16 cellular contexts compared by ENCODE assay signal in genomic region chr15:43094416-43095039, GRCh38.
"Had no signal": no experiment of that assay in that cellular context is flagged by ENCODE, and none has a peak within 500 bp of the region (broad histone marks: within the 10 kb centered on the region; RNA-seq: fewer than 3 reads in every experiment).

No MANE protein-coding gene starts in this region.

- H3K4me1 Mint-ChIP-seq: endodermal cell had no signal

- H3K9me3 ChIP-seq: lower lobe of right lung, prostate gland, right atrium auricular region, tibial nerve had no signal

- H3K27ac ChIP-seq: epithelial cell of prostate, foreskin keratinocyte, lower lobe of right lung, prostate gland, right atrium auricular region had no signal

- H3K27ac Mint-ChIP-seq: activated naive CD8-positive, alpha-beta T cell; activated T-helper 1 cell treated with anti-CD3 and anti-CD28 coated beads, Interleukin-12 subunit alpha, Interleukin-12 subunit beta, Interleukin-2, Interleukin-4 antibody, amounts not matched to agents 30 ng/mL and 10 ng/mL and 1 ng/mL, durations not matched to agents 14 hours and 24 hours and 36 hours; endodermal cell had no signal

- H3K4me1 ChIP-seq: prostate gland had no signal

- H3K27me3 Mint-ChIP-seq: activated naive CD8-positive, alpha-beta T cell had no signal

- DNase-seq: activated CD8-positive, alpha-beta memory T cell treated with anti-CD3 and anti-CD28 coated beads for 24 hours; amniotic stem cell; endodermal cell; foreskin keratinocyte; hypothalamus; lower lobe of right lung; stimulated activated CD4-positive, alpha-beta T cell treated with anti-CD3 and anti-CD28 coated beads, Interleukin-2, amount 100 ng/mL, for 24 hours; stimulated activated naive CD8-positive, alpha-beta T cell treated with anti-CD3 and anti-CD28 coated beads, Interleukin-15, Interleukin-2, amounts not matched to agents 100 U/mL and 50 U/mL, for 24 hours; substantia nigra; T-helper 2 cell had no signal

- H3K36me3 ChIP-seq: lower lobe of right lung, prostate gland, right atrium auricular region had no signal

- H3K4me3 Mint-ChIP-seq: activated T-helper 1 cell treated with anti-CD3 and anti-CD28 coated beads, Interleukin-12 subunit alpha, Interleukin-12 subunit beta, Interleukin-2, Interleukin-4 antibody, amounts not matched to agents 30 ng/mL and 10 ng/mL and 1 ng/mL, durations not matched to agents 14 hours and 24 hours and 36 hours; endodermal cell had no signal

- H3K9me3 Mint-ChIP-seq: activated T-helper 1 cell treated with anti-CD3 and anti-CD28 coated beads, Interleukin-12 subunit alpha, Interleukin-12 subunit beta, Interleukin-2, Interleukin-4 antibody, amounts not matched to agents 30 ng/mL and 10 ng/mL and 1 ng/mL, durations not matched to agents 14 hours and 24 hours and 36 hours; endodermal cell had no signal

- H3K27me3 ChIP-seq: foreskin keratinocyte, right atrium auricular region, tibial nerve had no signal

- H3K4me3 ChIP-seq: lower lobe of right lung, prostate gland, right atrium auricular region, tibial nerve had no signal

- ATAC-seq: foreskin keratinocyte; stimulated activated naive CD8-positive, alpha-beta T cell treated with anti-CD3 and anti-CD28 coated beads, Interleukin-15, Interleukin-2, amounts not matched to agents 100 U/mL and 50 U/mL, for 24 hours had no signal
